Comparison of ENCODE assay signal across 19 cellular contexts in genomic region chr11:90216611-90217010, GRCh38. TPM values are rescaled to one million over a fixed set of nuclear protein-coding genes. Genes with fewer than 3 reads are reported as not detected.
DNase-seq lines count a peak whose midpoint lies in the region; ATAC-seq and TF ChIP-seq lines count a peak whose summit lies in the region.
"Had no signal": no experiment of that assay in that cellular context is flagged by ENCODE, and none has a peak within 500 bp of the region (broad histone marks: within the 10 kb centered on the region; RNA-seq: fewer than 3 reads in every experiment).

No MANE protein-coding gene starts in this region.

- H3K9me3 Mint-ChIP-seq in MCF 10A (ENCODE audit: unreplicated experiment), result no peaks in the 10 kb centered on the region
- no peaks in the 10 kb centered on the region for H3K9me3 Mint-ChIP-seq in central memory CD8-positive, alpha-beta T cell
- H3K9me3 Mint-ChIP-seq: CD14-positive monocyte, neural crest cell had no signal

- in situ Hi-C loops in mammary epithelial cell (cut with MboI; ENCODE audit: low sequenced_read_pairs in 2 of 2) (no loop called here), gastrocnemius medialis (cut with MboI; ENCODE audit: low sequenced_read_pairs in 4 of 4) (no loop called here)

- no peak overlapping the region for H3K4me3 ChIP-seq in mammary epithelial cell (replicated peaks in 1 of 3; ENCODE audit: insufficient read depth in 1 of 3, low read depth in 2 of 3, low read length in 3 of 3)
- H3K4me3 ChIP-seq in HUES6 (ENCODE audit: low read depth, low read length), result no peak overlapping the region
- no peak overlapping the region for H3K4me3 ChIP-seq in gastrocnemius medialis
- H3K4me3 ChIP-seq: uterus had no signal

- H3K27me3 ChIP-seq in mammary epithelial cell (ENCODE audit: insufficient read depth, low read length) (no peaks in the 10 kb centered on the region), HUES6 (ENCODE audit: control insufficient read depth, insufficient read depth, low read length) (no peaks in the 10 kb centered on the region), gastrocnemius medialis (no peaks in the 10 kb centered on the region)
- H3K27me3 ChIP-seq: uterus had no signal

- peaks cover 8% of the 10 kb centered on the region for H4K20me1 ChIP-seq in mammary epithelial cell (ENCODE audit: insufficient read depth, low read length)

- H3K9ac ChIP-seq in mammary epithelial cell (ENCODE audit: insufficient read depth, low read length), result no peak overlapping the region
- H3K9ac ChIP-seq in HUES6 (ENCODE audit: low read length), result no peak overlapping the region

- no peak for TF ChIP-seq POLR2A in gastrocnemius medialis (IDR thresholded peaks at IDR 0.05)

- H3K4me1 ChIP-seq in mammary epithelial cell (ENCODE audit: insufficient read depth, low read length), result peaks cover 25% of the 10 kb centered on the region
- H3K4me1 ChIP-seq in HUES6 (ENCODE audit: control insufficient read depth, insufficient read depth, low read length), result peaks cover 17% of the 10 kb centered on the region; the same call in 1 of the 2 replicates
- peaks cover 52 to 56% of the 10 kb centered on the region in 2 donors for H3K4me1 ChIP-seq in gastrocnemius medialis

- no peak for DNase-seq in MCF 10A (ENCODE audit: unreplicated experiment)
- no peak for DNase-seq in mammary epithelial cell
- no peak for DNase-seq in central memory CD8-positive, alpha-beta T cell (ENCODE audit: low spot score in 2 of 2)
- no peak for DNase-seq in gastrocnemius medialis
- no peak for DNase-seq in activated effector memory CD4-positive, alpha-beta T cell treated with Interleukin-2 at 50 U/mL for 16 hours
- DNase-seq in stimulated activated CD4-positive, alpha-beta T cell treated with anti-CD3 and anti-CD28 coated beads, Interleukin-4, amount 100 ng/mL, for 4 hours, result no peak
- DNase-seq: activated CD4-positive, alpha-beta T cell treated with anti-CD3 and anti-CD28 coated beads for 1 hour; activated CD8-positive, alpha-beta memory T cell treated with anti-CD3 and anti-CD28 coated beads, Interleukin-2, amount 50 U/mL, for 4 hours; activated naive CD4-positive, alpha-beta T cell treated with anti-CD3 and anti-CD28 coated beads, Interleukin-2, amount 50 U/mL, for 16 hours; cerebellar nuclear complex; GDM1; KBM-7; NCI-H146; NCI-H524; uterus had no signal

- CTCF ChIA-PET in MCF 10A (lab: Yijun Ruan, JAX), result no interaction called here
- CTCF ChIA-PET in mammary epithelial cell (lab: Charles Lee; ENCODE audit: low non-redundant PET), result no interaction called here

- H3K4me3 Mint-ChIP-seq in MCF 10A (ENCODE audit: unreplicated experiment), result no peak overlapping the region
- peak overlapping the region; percentile 23 for H3K4me3 Mint-ChIP-seq in central memory CD8-positive, alpha-beta T cell
- H3K4me3 Mint-ChIP-seq: CD14-positive monocyte, neural crest cell had no signal

- peaks cover 33% of the 10 kb centered on the region for H3K4me1 Mint-ChIP-seq in MCF 10A (ENCODE audit: insufficient read depth, unreplicated experiment)
- H3K4me1 Mint-ChIP-seq in central memory CD8-positive, alpha-beta T cell, result peaks cover 47% of the 10 kb centered on the region

- no peak for ATAC-seq in central memory CD8-positive, alpha-beta T cell (replicated peaks; ENCODE audit: extremely low read depth, poor library complexity, severe bottlenecking)
- peak; percentile 68 to 70 for ATAC-seq in gastrocnemius medialis
- no peak for ATAC-seq in GM18519 (IDR thresholded peaks at IDR 0.05; ENCODE audit: low FRiP score, unreplicated experiment)

- 89% methylated on average over 5 of the region's 5 CpGs for WGBS in mammary epithelial cell (ENCODE audit: low coverage, missing lambda C conversion rate)

- TF ChIP-seq CTCF in MCF 10A (IDR thresholded peaks at IDR 0.05; ENCODE audit: unreplicated experiment) (no peak), mammary epithelial cell (conservative IDR thresholded peaks at IDR 0.05 in 1 of 2, IDR thresholded peaks at IDR 0.05 in 1 of 2; ENCODE audit: extremely low read depth in 1 of 2, insufficient read depth in 1 of 2, low read depth in 1 of 2, low read length in 2 of 2) (no peak), gastrocnemius medialis (IDR thresholded peaks at IDR 0.05 in 4 of 5, conservative IDR thresholded peaks at IDR 0.05 in 1 of 5) (no peak)

- H3K36me3 ChIP-seq in mammary epithelial cell (ENCODE audit: insufficient read depth, low read length) (peaks cover 25% of the 10 kb centered on the region), HUES6 (ENCODE audit: control insufficient read depth, insufficient read depth, low read length) (peaks cover 66% of the 10 kb centered on the region), gastrocnemius medialis (peaks cover 0 to 20% of the 10 kb centered on the region in 2 donors)
- H3K36me3 ChIP-seq: uterus had no signal

- no peak overlapping the region for H3K27ac ChIP-seq in mammary epithelial cell (ENCODE audit: insufficient read depth, low read depth, low read length)
- 0 out of 2 replicates have a peak overlapping the region, but pooled peaks have one; percentile 15 for H3K27ac ChIP-seq in HUES6 (ENCODE audit: low read depth, low read length)
- peak overlapping the region; percentile 19 to 51 (median 44) for H3K27ac ChIP-seq in gastrocnemius medialis
- H3K27ac ChIP-seq: uterus had no signal

- peaks cover 98% of the 10 kb centered on the region for H3K79me2 ChIP-seq in mammary epithelial cell (ENCODE audit: insufficient read depth, low read length)

- intact Hi-C loops in MCF 10A (cut with micrococcal nuclease) (no loop called here), mammary epithelial cell (cut with micrococcal nuclease) (no loop called here), gastrocnemius medialis (cut with DNase I; ENCODE audit: low total_unique reads) (no loop called here)

- no TSS peak for BruUV-seq in MCF 10A (replicated peaks; lab: Mats Ljungman, UMichigan)
- no TSS peak for BruUV-seq in mammary epithelial cell (replicated peaks; lab: Mats Ljungman, UMichigan)

- no peak overlapping the region for H2AFZ ChIP-seq in mammary epithelial cell (ENCODE audit: low read depth, low read length)

- no peaks in the 10 kb centered on the region for H3K27me3 Mint-ChIP-seq in MCF 10A (ENCODE audit: insufficient read depth, unreplicated experiment)
- H3K27me3 Mint-ChIP-seq in central memory CD8-positive, alpha-beta T cell, result no peaks in the 10 kb centered on the region

- H3K9me3 ChIP-seq in mammary epithelial cell (replicated peaks; ENCODE audit: insufficient read depth, low read length), result no peaks in the 10 kb centered on the region
- H3K9me3 ChIP-seq in HUES6 (ENCODE audit: control insufficient read depth, insufficient read depth, low read depth, low read length), result peaks cover 20% of the 10 kb centered on the region; the same call in 1 of the 2 replicates
- H3K9me3 ChIP-seq in gastrocnemius medialis, result no peaks in the 10 kb centered on the region
- H3K9me3 ChIP-seq: uterus had no signal

- H3K27ac Mint-ChIP-seq in MCF 10A (ENCODE audit: low read depth, unreplicated experiment), result peak overlapping the region; percentile 8
- peak overlapping the region; percentile 3 for H3K27ac Mint-ChIP-seq in central memory CD8-positive, alpha-beta T cell (ENCODE audit: low read depth)
- H3K27ac Mint-ChIP-seq: CD14-positive monocyte had no signal

- POLR2A ChIA-PET in MCF 10A (lab: Yijun Ruan, JAX), result no interaction called here

- H3K36me3 Mint-ChIP-seq in MCF 10A (ENCODE audit: insufficient read depth, unreplicated experiment), result peaks cover 47% of the 10 kb centered on the region
- peaks cover 26% of the 10 kb centered on the region for H3K36me3 Mint-ChIP-seq in central memory CD8-positive, alpha-beta T cell (ENCODE audit: insufficient read depth)

- no peak overlapping the region for H3K4me2 ChIP-seq in mammary epithelial cell (ENCODE audit: insufficient read depth, low read depth, low read length)

- dilution Hi-C loops in mammary epithelial cell (cut with HindIII; ENCODE audit: low sequenced_read_pairs), result no loop called here

RNA-seq across cellular contexts. Expression of gene CHORDC1, which starts 6.2 kb away (rescaled TPM):
- total RNA-seq in MCF 10A (2022) (47.7 and 62.0 TPM in 2 replicates), mammary epithelial cell (10 to 100 TPM; 22.2 to 42.5 TPM), gastrocnemius medialis (10 to 100 TPM; 32.7 to 64.8 (median 55.9) TPM)
- polyA plus RNA-seq in mammary epithelial cell, result 30.9 TPM
- polyA minus RNA-seq in mammary epithelial cell, result 63.4 TPM

Comparison
In these comparisons a context has a peak if more than half of its experiments do, and no peak if none do; other contexts are left out.
1. ATAC-seq: peak in gastrocnemius medialis (2 of 2); none in central memory CD8-positive, alpha-beta T cell (single experiment) and GM18519 (single experiment).